12 cellular contexts compared by ENCODE assay signal in genomic region chr19:49556412-49557398, GRCh38. TPM values are rescaled to one million over a fixed set of nuclear protein-coding genes. Genes with fewer than 3 reads are reported as not detected.
DNase-seq lines count a peak whose midpoint lies in the region; ATAC-seq, FAIRE-seq and TF ChIP-seq lines count a peak whose summit lies in the region.
"Had no signal": no experiment of that assay in that cellular context is flagged by ENCODE, and none has a peak within 500 bp of the region (broad histone marks: within the 10 kb centered on the region; RNA-seq: fewer than 3 reads in every experiment).

No MANE protein-coding gene starts in this region.

- POLR2A ChIA-PET in CD8-positive, alpha-beta T cell (lab: Charles Lee), result interaction anchor here (1.0 to 1.3 kb wide), 2 partner anchors 10 to 12 kb away, joined by 3 to 9 read pairs; no protein-coding TSS in a partner anchor
- POLR2A ChIA-PET in GM12878 (lab: Charles Lee), result no interaction called here

- over 99% methylated on average over 50 of the region's 66 CpGs for WGBS in GM12878 (ENCODE audit: insufficient coverage, insufficient replicate concordance, low lambda C conversion rate, missing lambda C conversion rate)

- no peaks in the 10 kb centered on the region for H3K27me3 ChIP-seq in CD8-positive, alpha-beta T cell (ENCODE audit: insufficient read depth, low read length)
- H3K27me3 ChIP-seq in GM12878 (replicated peaks in 1 of 2; ENCODE audit: control insufficient read depth in 2 of 2, insufficient read depth in 2 of 2, low read length in 1 of 2), result no peaks in the 10 kb centered on the region
- H3K27me3 ChIP-seq: tibial nerve had no signal

- CTCF ChIA-PET in CD8-positive, alpha-beta T cell (lab: Charles Lee), result interaction anchor here (0.6 to 22.2 kb wide), 8 partner anchors 6 to 83 kb away, joined by 3 to 601 read pairs (median 6); partner anchors contain the start of genes FLT3LG and NOSIP
- CTCF ChIA-PET in GM12878 (lab: Yijun Ruan, JAX), result interaction anchor here (1.0 to 3.0 kb wide), 3 partner anchors 10 to 14 kb away, joined by 3 to 10 read pairs (median 5); no protein-coding TSS in a partner anchor

- peak in 5 of 7 experiments; percentile 36 to 68 (median 53) for DNase-seq in CD8-positive, alpha-beta T cell
- no peak for DNase-seq in GM12878 (ENCODE audit: low read depth, low spot score)
- DNase-seq in mucosa of descending colon, result peak in 2 of 3 donors; percentile 54 to 68
- DNase-seq in NCI-H345 treated with DMSO at 0.1 percent for 48 hours (lab: John Stamatoyannopoulos, UW; ENCODE audit: unreplicated experiment), result no peak
- DNase-seq in putamen (ENCODE audit: low spot score), result no peak
- no peak for DNase-seq in Ammon's horn (ENCODE audit: low spot score)
- DNase-seq: NCI-H1105 had no signal

- peak overlapping the region; percentile 78 for H3K4me3 Mint-ChIP-seq in CD8-positive, alpha-beta T cell
- peak overlapping the region; percentile 86 for H3K4me3 Mint-ChIP-seq in T-helper 1 cell treated with Interleukin-12 subunit alpha and Interleukin-12 subunit beta and Interleukin-4 antibody, amounts not matched to agents 30 μg/mL and 1 μg/mL, for 36 hours
- H3K4me3 Mint-ChIP-seq: CD14-positive monocyte had no signal

- no peaks in the 10 kb centered on the region for H3K79me2 ChIP-seq in GM12878 (ENCODE audit: control insufficient read depth, insufficient read depth, low read length)

- peak; percentile 10 for ATAC-seq in CD8-positive, alpha-beta T cell
- no peak for ATAC-seq in GM12878
- ATAC-seq in mucosa of descending colon, result no peak
- no peak for ATAC-seq in HG02852 (IDR thresholded peaks at IDR 0.05; ENCODE audit: unreplicated experiment)

- peaks cover 18% of the 10 kb centered on the region for H3K36me3 ChIP-seq in CD8-positive, alpha-beta T cell (ENCODE audit: insufficient read depth, low read length)
- H3K36me3 ChIP-seq in GM12878 (ENCODE audit: control insufficient read depth in 2 of 2, insufficient read depth in 2 of 2, low read length in 1 of 2) (peaks cover 12 to 26% of the 10 kb centered on the region in 2 experiments), mucosa of descending colon (ENCODE audit: low read depth) (no peaks in the 10 kb centered on the region)

- SMC1A ChIA-PET in GM12878 (lab: Charles Lee; ENCODE audit: uncharacterized antibody, unreplicated experiment), result no interaction called here

- intact Hi-C loops in CD8-positive, alpha-beta T cell (cut with DNase I, micrococcal nuclease), result loop anchor here (1.0 kb wide), 2 partner anchors 12 to 13 kb away; no protein-coding TSS in a partner anchor
- intact Hi-C loops in GM12878 (cut with micrococcal nuclease; ENCODE audit: unreplicated experiment), result no loop called here
- intact Hi-C loops in mucosa of descending colon (cut with DNase I, micrococcal nuclease), result no loop called here

- peak overlapping the region; percentile 78 for H3K4me3 ChIP-seq in CD8-positive, alpha-beta T cell (ENCODE audit: low read depth, low read length)
- H3K4me3 ChIP-seq in GM12878 (no peak overlapping the region), mucosa of descending colon (no peak overlapping the region)
- H3K4me3 ChIP-seq: tibial nerve had no signal

- H3K9me3 Mint-ChIP-seq in CD8-positive, alpha-beta T cell, result no peaks in the 10 kb centered on the region
- no peaks in the 10 kb centered on the region for H3K9me3 Mint-ChIP-seq in T-helper 1 cell treated with Interleukin-12 subunit alpha and Interleukin-12 subunit beta and Interleukin-4 antibody, amounts not matched to agents 30 μg/mL and 1 μg/mL, for 36 hours

- no peak for TF ChIP-seq RAD21 in GM12878 (IDR thresholded peaks at IDR 0.05; ENCODE audit: insufficient read depth, low read depth, low read length)

- peaks cover 52% of the 10 kb centered on the region for H3K36me3 Mint-ChIP-seq in CD8-positive, alpha-beta T cell
- peaks cover 56% of the 10 kb centered on the region for H3K36me3 Mint-ChIP-seq in T-helper 1 cell treated with Interleukin-12 subunit alpha and Interleukin-12 subunit beta and Interleukin-4 antibody, amounts not matched to agents 30 μg/mL and 1 μg/mL, for 36 hours (ENCODE audit: low read depth)

- BruUV-seq in GM12878 (replicated peaks; lab: Mats Ljungman, UMichigan), result no TSS peak

- RAD21 ChIA-PET in GM12878 (lab: Charles Lee; ENCODE audit: unreplicated experiment), result no interaction called here

- TF ChIP-seq POLR2A in GM12878 (IDR thresholded peaks at IDR 0.05; ENCODE audit: low read depth, low read length), result peak; percentile 12; the same call in 1 of the 2 replicates

- TF ChIP-seq EP300 in GM12878 (IDR thresholded peaks at IDR 0.05; ENCODE audit: borderline replicate concordance in 1 of 2, control insufficient read depth in 1 of 2, low read depth in 2 of 2, low read length in 2 of 2), result no peak

- no peak overlapping the region for H3K4me2 ChIP-seq in GM12878 (ENCODE audit: control insufficient read depth, insufficient read depth)

- no peak for FAIRE-seq in GM12878 (lab: Jason Lieb, UNC)

- peaks cover 88% of the 10 kb centered on the region for H3K4me1 ChIP-seq in CD8-positive, alpha-beta T cell (ENCODE audit: insufficient read depth, low read length)
- no peaks in the 10 kb centered on the region for H3K4me1 ChIP-seq in GM12878 (ENCODE audit: control insufficient read depth, insufficient read depth, low read length)
- peaks cover 63% of the 10 kb centered on the region for H3K4me1 ChIP-seq in mucosa of descending colon (ENCODE audit: low read depth)

- no peak overlapping the region for H2AFZ ChIP-seq in GM12878 (ENCODE audit: control insufficient read depth, low read depth, low read length)

- no peaks in the 10 kb centered on the region for H4K20me1 ChIP-seq in GM12878 (ENCODE audit: control insufficient read depth, insufficient read depth)

- H3K4me1 Mint-ChIP-seq in CD8-positive, alpha-beta T cell (ENCODE audit: low read depth), result peaks cover 76% of the 10 kb centered on the region
- peaks cover 68% of the 10 kb centered on the region for H3K4me1 Mint-ChIP-seq in T-helper 1 cell treated with Interleukin-12 subunit alpha and Interleukin-12 subunit beta and Interleukin-4 antibody, amounts not matched to agents 30 μg/mL and 1 μg/mL, for 36 hours (ENCODE audit: low read depth)

- H3K27me3 Mint-ChIP-seq in CD8-positive, alpha-beta T cell (ENCODE audit: low read depth), result no peaks in the 10 kb centered on the region
- no peaks in the 10 kb centered on the region for H3K27me3 Mint-ChIP-seq in T-helper 1 cell treated with Interleukin-12 subunit alpha and Interleukin-12 subunit beta and Interleukin-4 antibody, amounts not matched to agents 30 μg/mL and 1 μg/mL, for 36 hours (ENCODE audit: low read depth)

- TF ChIP-seq CTCF in CD8-positive, alpha-beta T cell (IDR thresholded peaks at IDR 0.05), result no peak
- TF ChIP-seq CTCF in GM12878 (IDR thresholded peaks at IDR 0.05 in 2 of 3, conservative IDR thresholded peaks at IDR 0.05 in 1 of 3; ENCODE audit: control insufficient read depth in 2 of 3, extremely low read depth in 1 of 3, insufficient read depth in 1 of 3, low read depth in 3 of 3, low read length in 3 of 3), result no peak
- no peak for TF ChIP-seq CTCF in mucosa of descending colon (IDR thresholded peaks at IDR 0.05)

- peak overlapping the region; percentile 87 for H3K27ac Mint-ChIP-seq in CD8-positive, alpha-beta T cell
- peak overlapping the region; percentile 89 for H3K27ac Mint-ChIP-seq in T-helper 1 cell treated with Interleukin-12 subunit alpha and Interleukin-12 subunit beta and Interleukin-4 antibody, amounts not matched to agents 30 μg/mL and 1 μg/mL, for 36 hours

- peak overlapping the region; percentile 71 for H3K27ac ChIP-seq in CD8-positive, alpha-beta T cell (ENCODE audit: low read depth, low read length)
- no peak overlapping the region for H3K27ac ChIP-seq in GM12878 (ENCODE audit: control insufficient read depth, insufficient read depth)
- H3K27ac ChIP-seq: VCaP had no signal

- no peaks in the 10 kb centered on the region for H3K9me3 ChIP-seq in CD8-positive, alpha-beta T cell (ENCODE audit: low read length)
- H3K9me3 ChIP-seq in GM12878 (replicated peaks; ENCODE audit: control insufficient read depth, insufficient read depth, low read length) (no peaks in the 10 kb centered on the region), mucosa of descending colon (no peaks in the 10 kb centered on the region)
- H3K9me3 ChIP-seq: tibial nerve had no signal

- H3K9ac ChIP-seq in GM12878 (ENCODE audit: control insufficient read depth, insufficient read depth, low read length), result no peak overlapping the region

- in situ Hi-C loops in GM12878 (cut with MboI), result no loop called here

RNA-seq across cellular contexts. Expression of gene NOSIP, which starts 23.7 kb away (rescaled TPM):
- total RNA-seq in CD8-positive, alpha-beta T cell, result 100 to 1,000 TPM; 103 to 110 TPM
- 16.5 and 19.8 TPM in 2 replicates for total RNA-seq in GM12878 (2013; cell fraction: nucleolus; rRNA removed)
- total RNA-seq in GM12878 (2014; rRNA removed) (68.6 and 75.3 TPM in 2 replicates), GM12878 (2014; rRNA removed; fragmentation: Illumina TruSeq; extraction: Trizol) (34.2 and 38.6 TPM in 2 replicates), GM12878 (2021) (51.8 and 55.0 TPM in 2 replicates), mucosa of descending colon (10 to 100 TPM; 59.2 to 72.5 (median 66.3) TPM)
- polyA plus RNA-seq in GM12878 (2011; ENCODE audit: low read depth), result 19.9 TPM
- polyA plus RNA-seq in GM12878 (2011; rRNA removed) (25.0 and 45.1 TPM in 2 replicates), GM12878 (2014; fragmentation: Illumina TruSeq; extraction: Trizol) (12.4 and 27.9 TPM in 2 replicates), GM12878 (2014; fragmentation: Nextera tagmentation; extraction: Ambion mirVana) (10 to 100 TPM in 1 of 2 experiments, 1 to 10 TPM in 1; 7.2 to 20.1 TPM), GM12878 (2014; rRNA removed) (65.5 and 70.6 TPM in 2 replicates), GM12878 (2016; fragmentation: Nextera tagmentation; extraction: Ambion mirVana) (10 to 100 TPM; 75.8 to 85.5 TPM)
- 81.2 and 120 TPM in 2 replicates for polyA plus RNA-seq in GM12878 (2011; cell fraction: cytosol; rRNA removed)
- 97.3 and 127 TPM in 2 replicates for polyA plus RNA-seq in GM12878 (2011; cell fraction: nucleus; rRNA removed)
- 45.3 and 48.3 TPM in 2 replicates for polyA plus RNA-seq in GM12878 (2012)
- polyA minus RNA-seq in GM12878 (2011; rRNA and poly(A)+ RNA removed), result 44.5 and 78.1 TPM in 2 replicates
- 20.8 and 31.5 TPM in 2 replicates for polyA minus RNA-seq in GM12878 (2011; cell fraction: cytosol; rRNA and poly(A)+ RNA removed)
- 16.6 and 24.8 TPM in 2 replicates for polyA minus RNA-seq in GM12878 (2011; cell fraction: nucleus; rRNA and poly(A)+ RNA removed)

RNA-seq across cellular contexts. Expression of gene PRRG2, which starts 24.4 kb away (rescaled TPM):
- 1 to 10 TPM in 1 of 2 experiments, under 1 TPM in 1; 0.52 to 1.4 TPM for total RNA-seq in CD8-positive, alpha-beta T cell
- 1.2 and 2.2 TPM in 2 replicates for total RNA-seq in GM12878 (2013; cell fraction: nucleolus; rRNA removed)
- 1.3 TPM in 2 replicates for total RNA-seq in GM12878 (2014; rRNA removed)
- total RNA-seq in GM12878 (2014; rRNA removed; fragmentation: Illumina TruSeq; extraction: Trizol), result 0.40 and 0.46 TPM in 2 replicates
- total RNA-seq in GM12878 (2021), result 0.82 and 1.6 TPM in 2 replicates
- polyA plus RNA-seq in GM12878 (2011; ENCODE audit: low read depth), result 1.8 TPM
- polyA plus RNA-seq in GM12878 (2011; rRNA removed), result 0.37 and 1.3 TPM in 2 replicates
- polyA plus RNA-seq in GM12878 (2011; cell fraction: cytosol; rRNA removed), result 1.3 and 1.6 TPM in 2 replicates
- 1.1 and 1.4 TPM in 2 replicates for polyA plus RNA-seq in GM12878 (2011; cell fraction: nucleus; rRNA removed)
- 0.76 and 1.0 TPM in 2 replicates for polyA plus RNA-seq in GM12878 (2012)
- 0.50 and 1.0 TPM in 2 replicates for polyA plus RNA-seq in GM12878 (2014; fragmentation: Illumina TruSeq; extraction: Trizol)
- under 1 TPM; 0.09 to 0.21 TPM for polyA plus RNA-seq in GM12878 (2014; fragmentation: Nextera tagmentation; extraction: Ambion mirVana)
- 1.6 and 2.1 TPM in 2 replicates for polyA plus RNA-seq in GM12878 (2014; rRNA removed)
- 1 to 10 TPM in 1 of 2 experiments, under 1 TPM in 1; 0.66 to 1.1 TPM for polyA plus RNA-seq in GM12878 (2016; fragmentation: Nextera tagmentation; extraction: Ambion mirVana)
- polyA minus RNA-seq in GM12878 (2011; rRNA and poly(A)+ RNA removed), result 0.44 and 2.5 TPM in 2 replicates
- polyA minus RNA-seq in GM12878 (2011; cell fraction: cytosol; rRNA and poly(A)+ RNA removed), result 1.1 and 1.8 TPM in 2 replicates
- polyA minus RNA-seq in GM12878 (2011; cell fraction: nucleus; rRNA and poly(A)+ RNA removed), result 2.4 and 4.3 TPM in 2 replicates
- total RNA-seq in mucosa of descending colon, result 10 to 100 TPM in 2 of 3 donors, 1 to 10 TPM in 1; 9.1 to 25.1 (median 18.9) TPM
- polyA plus RNA-seq: CD14-positive monocyte had no signal

RNA-seq across cellular contexts. Expression of gene RCN3, which starts 28.9 kb away (rescaled TPM):
- total RNA-seq in CD8-positive, alpha-beta T cell, result 1 to 10 TPM; 1.3 to 2.4 TPM
- total RNA-seq in GM12878 (2013; cell fraction: nucleolus; rRNA removed), result 2.0 TPM in 1 of 2 replicates, not detected in the other
- total RNA-seq in GM12878 (2014; rRNA removed), result not detected in 2 replicates
- 0.32 and 0.49 TPM in 2 replicates for total RNA-seq in GM12878 (2014; rRNA removed; fragmentation: Illumina TruSeq; extraction: Trizol)
- 0.27 and 0.38 TPM in 2 replicates for total RNA-seq in GM12878 (2021)
- 0.18 TPM for polyA plus RNA-seq in GM12878 (2011; ENCODE audit: low read depth)
- 0.12 TPM in 1 of 2 replicates, not detected in the other for polyA plus RNA-seq in GM12878 (2011; rRNA removed)
- 0.07 and 0.15 TPM in 2 replicates for polyA plus RNA-seq in GM12878 (2011; cell fraction: cytosol; rRNA removed)
- 0.09 TPM in 1 of 2 replicates, not detected in the other for polyA plus RNA-seq in GM12878 (2011; cell fraction: nucleus; rRNA removed)
- polyA plus RNA-seq in GM12878 (2012), result 1.0 and 3.9 TPM in 2 replicates
- polyA plus RNA-seq in GM12878 (2014; fragmentation: Illumina TruSeq; extraction: Trizol), result 0.21 TPM in 1 of 2 replicates, not detected in the other
- polyA plus RNA-seq in GM12878 (2014; fragmentation: Nextera tagmentation; extraction: Ambion mirVana), result not detected
- 0.96 and 1.7 TPM in 2 replicates for polyA plus RNA-seq in GM12878 (2014; rRNA removed)
- polyA plus RNA-seq in GM12878 (2016; fragmentation: Nextera tagmentation; extraction: Ambion mirVana), result under 1 TPM; 0.49 to 0.99 TPM
- not detected in 2 replicates for polyA minus RNA-seq in GM12878 (2011; rRNA and poly(A)+ RNA removed)
- not detected in 2 replicates for polyA minus RNA-seq in GM12878 (2011; cell fraction: cytosol; rRNA and poly(A)+ RNA removed)
- not detected in 2 replicates for polyA minus RNA-seq in GM12878 (2011; cell fraction: nucleus; rRNA and poly(A)+ RNA removed)
- 10 to 100 TPM; 28.5 to 42.2 (median 34.0) TPM for total RNA-seq in mucosa of descending colon
- polyA plus RNA-seq: CD14-positive monocyte had no signal

RNA-seq across cellular contexts. Expression of gene PRR12, which starts 34.3 kb away (rescaled TPM):
- total RNA-seq in CD8-positive, alpha-beta T cell, result 10 to 100 TPM; 26.2 to 28.9 TPM
- total RNA-seq in GM12878 (2013; cell fraction: nucleolus; rRNA removed), result 10.0 and 11.4 TPM in 2 replicates
- total RNA-seq in GM12878 (2014; rRNA removed) (1.5 and 1.8 TPM in 2 replicates), GM12878 (2014; rRNA removed; fragmentation: Illumina TruSeq; extraction: Trizol) (0.83 and 0.94 TPM in 2 replicates), GM12878 (2021) (22.7 and 25.3 TPM in 2 replicates), mucosa of descending colon (10 to 100 TPM; 24.2 to 37.3 (median 26.2) TPM)
- 1.4 TPM for polyA plus RNA-seq in GM12878 (2011; ENCODE audit: low read depth)
- polyA plus RNA-seq in GM12878 (2011; rRNA removed) (0.13 and 0.30 TPM in 2 replicates), GM12878 (2014; fragmentation: Illumina TruSeq; extraction: Trizol) (0.78 and 2.6 TPM in 2 replicates), GM12878 (2014; fragmentation: Nextera tagmentation; extraction: Ambion mirVana) (under 1 TPM; 0.02 to 0.11 TPM), GM12878 (2014; rRNA removed) (5.4 and 8.5 TPM in 2 replicates), GM12878 (2016; fragmentation: Nextera tagmentation; extraction: Ambion mirVana) (1 to 10 TPM; 1.5 to 1.8 TPM)
- polyA plus RNA-seq in GM12878 (2011; cell fraction: cytosol; rRNA removed), result 0.52 and 0.55 TPM in 2 replicates
- polyA plus RNA-seq in GM12878 (2011; cell fraction: nucleus; rRNA removed), result 2.6 and 6.4 TPM in 2 replicates
- polyA plus RNA-seq in GM12878 (2012), result 6.4 and 7.2 TPM in 2 replicates
- polyA minus RNA-seq in GM12878 (2011; rRNA and poly(A)+ RNA removed), result 0.51 and 1.4 TPM in 2 replicates
- polyA minus RNA-seq in GM12878 (2011; cell fraction: cytosol; rRNA and poly(A)+ RNA removed), result 4.1 and 4.4 TPM in 2 replicates
- polyA minus RNA-seq in GM12878 (2011; cell fraction: nucleus; rRNA and poly(A)+ RNA removed), result 2.2 and 3.0 TPM in 2 replicates

RNA-seq across cellular contexts. Expression of gene FCGRT, which starts 44.2 kb away (rescaled TPM):
- 10 to 100 TPM; 20.1 to 25.5 TPM for total RNA-seq in CD8-positive, alpha-beta T cell
- total RNA-seq in GM12878 (2013; cell fraction: nucleolus; rRNA removed), result 2.1 and 3.3 TPM in 2 replicates
- total RNA-seq in GM12878 (2014; rRNA removed), result 0.51 TPM in 1 of 2 replicates, not detected in the other
- not detected in 2 replicates for total RNA-seq in GM12878 (2014; rRNA removed; fragmentation: Illumina TruSeq; extraction: Trizol)
- 0.56 and 2.4 TPM in 2 replicates for total RNA-seq in GM12878 (2021)
- 1.00 TPM for polyA plus RNA-seq in GM12878 (2011; ENCODE audit: low read depth)
- polyA plus RNA-seq in GM12878 (2011; rRNA removed), result 0.78 and 0.81 TPM in 2 replicates
- 0.60 and 0.65 TPM in 2 replicates for polyA plus RNA-seq in GM12878 (2011; cell fraction: cytosol; rRNA removed)
- polyA plus RNA-seq in GM12878 (2011; cell fraction: nucleus; rRNA removed), result 0.54 and 0.93 TPM in 2 replicates
- 1.7 and 2.5 TPM in 2 replicates for polyA plus RNA-seq in GM12878 (2012)
- polyA plus RNA-seq in GM12878 (2014; fragmentation: Illumina TruSeq; extraction: Trizol), result 0.19 TPM in 1 of 2 replicates, not detected in the other
- under 1 TPM in 1 of 2 experiments, not detected in 1; 0.18 TPM for polyA plus RNA-seq in GM12878 (2014; fragmentation: Nextera tagmentation; extraction: Ambion mirVana)
- 0.29 and 0.49 TPM in 2 replicates for polyA plus RNA-seq in GM12878 (2014; rRNA removed)
- under 1 TPM; 0.11 to 0.43 TPM for polyA plus RNA-seq in GM12878 (2016; fragmentation: Nextera tagmentation; extraction: Ambion mirVana)
- not detected in 2 replicates for polyA minus RNA-seq in GM12878 (2011; rRNA and poly(A)+ RNA removed)
- not detected in 2 replicates for polyA minus RNA-seq in GM12878 (2011; cell fraction: cytosol; rRNA and poly(A)+ RNA removed)
- polyA minus RNA-seq in GM12878 (2011; cell fraction: nucleus; rRNA and poly(A)+ RNA removed), result 0.24 TPM in 1 of 2 replicates, not detected in the other
- total RNA-seq in mucosa of descending colon, result 100 to 1,000 TPM; 308 to 537 (median 450) TPM

Comparison
In these comparisons a context has a peak if more than half of its experiments do, and no peak if none do; other contexts are left out.
1. DNase-seq: peak in CD8-positive, alpha-beta T cell (5 of 7) and mucosa of descending colon (2 of 3); none in GM12878 (single experiment), NCI-H345 treated with DMSO at 0.1 percent for 48 hours (single experiment), putamen (single experiment) and Ammon's horn (single experiment).
2. RNA of gene RCN3, which starts 28.9 kb away (total RNA-seq): 28.5 to 42.2 TPM in mucosa of descending colon; 1.3 to 2.4 TPM in CD8-positive, alpha-beta T cell and 0.27 to 2.0 TPM in GM12878; every median in the first group is over 4 times any median in the second.
3. intact Hi-C loops: an anchor here in CD8-positive, alpha-beta T cell (1.0 kb wide); none called in GM12878 and mucosa of descending colon.